In genomic region chr3:197533396-197534347, GRCh38 we compare ENCODE assay signal across 22 cellular contexts. TPM values are rescaled to one million over a fixed set of nuclear protein-coding genes. Genes with fewer than 3 reads are reported as not detected.
DNase-seq lines count a peak whose midpoint lies in the region; ATAC-seq and TF ChIP-seq lines count a peak whose summit lies in the region.
"Had no signal": no experiment of that assay in that cellular context is flagged by ENCODE, and none has a peak within 500 bp of the region (broad histone marks: within the 10 kb centered on the region; RNA-seq: fewer than 3 reads in every experiment).

No MANE protein-coding gene starts in this region.

- TF ChIP-seq POLR2A in spleen (IDR thresholded peaks at IDR 0.05): no peak

- in situ Hi-C loops in mammary epithelial cell (cut with MboI; ENCODE audit: low sequenced_read_pairs in 2 of 2): no loop called here

- peaks cover 0 to 14% of the 10 kb centered on the region in 2 donors for H3K36me3 Mint-ChIP-seq in activated naive CD4-positive, alpha-beta T cell treated with anti-CD3 and anti-CD28 coated beads, Interleukin-2, amount 50 U/mL, for 72 hours
- H3K36me3 Mint-ChIP-seq in activated naive CD4-positive, alpha-beta T cell treated with anti-CD3 and anti-CD28 coated beads for 36 hours (ENCODE audit: low read depth): peaks cover 22% of the 10 kb centered on the region
- peaks cover 39% of the 10 kb centered on the region for H3K36me3 Mint-ChIP-seq in stimulated activated memory B cell treated with anti-CD40 and anti-IgM and Interleukin-4, amounts not matched to agents 10 μg/mL and 1 μg/mL and 100 μg/mL, for 72 hours
- H3K36me3 Mint-ChIP-seq: brain had no signal

- intact Hi-C loops in activated naive CD4-positive, alpha-beta T cell treated with anti-CD3 and anti-CD28 coated beads for 36 hours (cut with micrococcal nuclease): no loop called here
- intact Hi-C loops in mammary epithelial cell (cut with micrococcal nuclease) (loop anchor here (2.0 kb wide), 1 partner anchor 21 kb away; the partner anchor contains the start of gene BDH1), spleen (cut with DNase I; ENCODE audit: low total_unique reads) (no loop called here)

- no peak for DNase-seq in activated naive CD4-positive, alpha-beta T cell treated with anti-CD3 and anti-CD28 coated beads, Interleukin-2, amount 50 U/mL, for 72 hours (ENCODE audit: low spot score in 2 of 2)
- no peak for DNase-seq in activated naive CD4-positive, alpha-beta T cell treated with anti-CD3 and anti-CD28 coated beads for 36 hours
- peak; percentile 69 for DNase-seq in mammary epithelial cell
- no peak for DNase-seq in foreskin keratinocyte
- peak; percentile 47 for DNase-seq in spleen
- DNase-seq in DMS 273 treated with DMSO at 0.1 percent for 48 hours (lab: John Stamatoyannopoulos, UW): no peak
- DNase-seq: activated naive CD8-positive, alpha-beta T cell treated with anti-CD3 and anti-CD28 coated beads, Interleukin-2, amount 10 ng/mL, durations not matched to agents 7 days and 5 days; activated T-cell treated with anti-CD3 and anti-CD28 coated beads, Interleukin-2, amount 50 U/mL, for 4 hours; NCI-H1092 treated with DMSO at 0.1 percent for 48 hours; NCI-H2081 treated with DMSO at 0.1 percent for 48 hours; NK-92 treated with Interleukin-12 subunit alpha and Interleukin-12 subunit beta, amount 100 ng/mL, for 24 hours; Peyer's patch; T-helper 9 cell; testis had no signal

- no peaks in the 10 kb centered on the region for H3K4me1 Mint-ChIP-seq in activated naive CD4-positive, alpha-beta T cell treated with anti-CD3 and anti-CD28 coated beads for 36 hours (ENCODE audit: low read depth)
- H3K4me1 Mint-ChIP-seq in stimulated activated memory B cell treated with anti-CD40 and anti-IgM and Interleukin-4, amounts not matched to agents 10 μg/mL and 1 μg/mL and 100 μg/mL, for 72 hours: no peaks in the 10 kb centered on the region
- H3K4me1 Mint-ChIP-seq: activated naive CD8-positive, alpha-beta T cell treated with anti-CD3 and anti-CD28 coated beads, Interleukin-2, amount 10 ng/mL, durations not matched to agents 7 days and 5 days; brain had no signal

- H3K4me2 ChIP-seq in mammary epithelial cell (ENCODE audit: insufficient read depth, low read depth, low read length): peak overlapping the region; percentile 27
- H3K4me2 ChIP-seq: A549 had no signal

- H3K4me3 ChIP-seq in mammary epithelial cell (replicated peaks in 1 of 3; ENCODE audit: insufficient read depth in 1 of 3, low read depth in 2 of 3, low read length in 3 of 3) (no peak overlapping the region), spleen (no peak overlapping the region)
- H3K4me3 ChIP-seq: A549, Peyer's patch, testis had no signal

- peak overlapping the region; percentile 61 for H2AFZ ChIP-seq in mammary epithelial cell (ENCODE audit: low read depth, low read length)

- 41% methylated on average over 5 of the region's 13 CpGs for WGBS in mammary epithelial cell (ENCODE audit: low coverage, missing lambda C conversion rate)
- 58 to 85% (median 78%) methylated on average over 13 of the region's 13 CpGs for WGBS in spleen, 5 donors

- no peaks in the 10 kb centered on the region for H3K27me3 ChIP-seq in mammary epithelial cell (ENCODE audit: insufficient read depth, low read length)
- no peaks in the 10 kb centered on the region for H3K27me3 ChIP-seq in foreskin keratinocyte
- no peaks in the 10 kb centered on the region for H3K27me3 ChIP-seq in spleen (replicated peaks in 1 of 7)
- H3K27me3 ChIP-seq: Peyer's patch, testis had no signal

- H3K4me3 Mint-ChIP-seq in activated naive CD4-positive, alpha-beta T cell treated with anti-CD3 and anti-CD28 coated beads for 36 hours: no peak overlapping the region
- no peak overlapping the region for H3K4me3 Mint-ChIP-seq in stimulated activated memory B cell treated with anti-CD40 and anti-IgM and Interleukin-4, amounts not matched to agents 10 μg/mL and 1 μg/mL and 100 μg/mL, for 72 hours
- H3K4me3 Mint-ChIP-seq: activated naive CD8-positive, alpha-beta T cell treated with anti-CD3 and anti-CD28 coated beads, Interleukin-2, amount 10 ng/mL, durations not matched to agents 7 days and 5 days; activated T-cell treated with anti-CD3 and anti-CD28 coated beads, Interleukin-2, amount 50 U/mL, for 4 hours; brain had no signal

- H3K9me3 ChIP-seq in mammary epithelial cell (replicated peaks; ENCODE audit: insufficient read depth, low read length) (no peaks in the 10 kb centered on the region), spleen (no peaks in the 10 kb centered on the region)
- H3K9me3 ChIP-seq: A549, Peyer's patch, testis had no signal

- H3K4me1 ChIP-seq in mammary epithelial cell (ENCODE audit: insufficient read depth, low read length) (peaks cover 20% of the 10 kb centered on the region), foreskin keratinocyte (peaks cover 8% of the 10 kb centered on the region), spleen (peaks cover 0 to 7% (median 0%) of the 10 kb centered on the region in 6 donors)
- H3K4me1 ChIP-seq: A549, Peyer's patch, testis had no signal

- ATAC-seq in activated naive CD4-positive, alpha-beta T cell treated with anti-CD3 and anti-CD28 coated beads, Interleukin-2, amount 50 U/mL, for 72 hours: no peak
- ATAC-seq in foreskin keratinocyte (peak; percentile 11), HG02571 (IDR thresholded peaks at IDR 0.05; ENCODE audit: unreplicated experiment) (no peak)
- ATAC-seq in stimulated activated memory B cell treated with anti-CD40 and anti-IgM and Interleukin-4, amounts not matched to agents 10 μg/mL and 1 μg/mL and 100 μg/mL, for 72 hours: no peak
- ATAC-seq: A549; activated CD4-positive, CD25-positive, alpha-beta regulatory T cell treated with anti-CD3 and anti-CD28 coated beads, Interleukin-2, amount 50 U/mL, for 24 hours; activated T-cell treated with anti-CD3 and anti-CD28 coated beads, Interleukin-2, amount 50 U/mL, for 4 hours; SK-N-SH treated with all-trans-retinoic acid at 6 μM for 48 hours had no signal

- dilution Hi-C loops in mammary epithelial cell (cut with HindIII; ENCODE audit: low sequenced_read_pairs): loop anchor here (5.0 kb wide), 2 partner anchors 51 to 64 kb away; no protein-coding TSS in a partner anchor

- CTCF ChIA-PET in activated naive CD4-positive, alpha-beta T cell treated with anti-CD3 and anti-CD28 coated beads for 36 hours (lab: Charles Lee): no interaction called here
- CTCF ChIA-PET in mammary epithelial cell (lab: Charles Lee; ENCODE audit: low non-redundant PET): no interaction called here

- H3K27ac Mint-ChIP-seq in activated naive CD4-positive, alpha-beta T cell treated with anti-CD3 and anti-CD28 coated beads, Interleukin-2, amount 50 U/mL, for 72 hours: peak overlapping the region; percentile 29 to 31
- no peak overlapping the region for H3K27ac Mint-ChIP-seq in activated naive CD4-positive, alpha-beta T cell treated with anti-CD3 and anti-CD28 coated beads for 36 hours
- no peak overlapping the region for H3K27ac Mint-ChIP-seq in stimulated activated memory B cell treated with anti-CD40 and anti-IgM and Interleukin-4, amounts not matched to agents 10 μg/mL and 1 μg/mL and 100 μg/mL, for 72 hours
- H3K27ac Mint-ChIP-seq: activated naive CD8-positive, alpha-beta T cell treated with anti-CD3 and anti-CD28 coated beads, Interleukin-2, amount 10 ng/mL, durations not matched to agents 7 days and 5 days; brain had no signal

- no TSS peak for BruUV-seq in mammary epithelial cell (replicated peaks; lab: Mats Ljungman, UMichigan)

- H3K36me3 ChIP-seq in mammary epithelial cell (ENCODE audit: insufficient read depth, low read length) (peaks cover 3% of the 10 kb centered on the region), spleen (peaks cover 0 to 62% (median 14%) of the 10 kb centered on the region in 6 donors)

- no peak overlapping the region for H3K9ac ChIP-seq in mammary epithelial cell (ENCODE audit: insufficient read depth, low read length)

- TF ChIP-seq CTCF in mammary epithelial cell (conservative IDR thresholded peaks at IDR 0.05 in 1 of 2, IDR thresholded peaks at IDR 0.05 in 1 of 2; ENCODE audit: extremely low read depth in 1 of 2, insufficient read depth in 1 of 2, low read depth in 1 of 2, low read length in 2 of 2): no peak
- no peak for TF ChIP-seq CTCF in foreskin keratinocyte (conservative IDR thresholded peaks at IDR 0.05)
- TF ChIP-seq CTCF in spleen (IDR thresholded peaks at IDR 0.05 in 8 of 11, conservative IDR thresholded peaks at IDR 0.05 in 3 of 11): no peak

- H3K79me2 ChIP-seq in mammary epithelial cell (ENCODE audit: insufficient read depth, low read length): no peaks in the 10 kb centered on the region

- H3K27me3 Mint-ChIP-seq in activated naive CD4-positive, alpha-beta T cell treated with anti-CD3 and anti-CD28 coated beads for 36 hours (ENCODE audit: low read depth): no peaks in the 10 kb centered on the region
- no peaks in the 10 kb centered on the region for H3K27me3 Mint-ChIP-seq in stimulated activated memory B cell treated with anti-CD40 and anti-IgM and Interleukin-4, amounts not matched to agents 10 μg/mL and 1 μg/mL and 100 μg/mL, for 72 hours
- H3K27me3 Mint-ChIP-seq: activated naive CD8-positive, alpha-beta T cell treated with anti-CD3 and anti-CD28 coated beads, Interleukin-2, amount 10 ng/mL, durations not matched to agents 7 days and 5 days had no signal

- no peaks in the 10 kb centered on the region for H3K9me3 Mint-ChIP-seq in activated naive CD4-positive, alpha-beta T cell treated with anti-CD3 and anti-CD28 coated beads, Interleukin-2, amount 50 U/mL, for 72 hours
- H3K9me3 Mint-ChIP-seq in activated naive CD4-positive, alpha-beta T cell treated with anti-CD3 and anti-CD28 coated beads for 36 hours: no peaks in the 10 kb centered on the region
- H3K9me3 Mint-ChIP-seq in stimulated activated memory B cell treated with anti-CD40 and anti-IgM and Interleukin-4, amounts not matched to agents 10 μg/mL and 1 μg/mL and 100 μg/mL, for 72 hours: no peaks in the 10 kb centered on the region
- H3K9me3 Mint-ChIP-seq: activated naive CD8-positive, alpha-beta T cell treated with anti-CD3 and anti-CD28 coated beads, Interleukin-2, amount 10 ng/mL, durations not matched to agents 7 days and 5 days; activated T-cell treated with anti-CD3 and anti-CD28 coated beads, Interleukin-2, amount 50 U/mL, for 4 hours; brain had no signal

- H3K27ac ChIP-seq in mammary epithelial cell (ENCODE audit: insufficient read depth, low read depth, low read length): peak overlapping the region; percentile 46
- peak overlapping the region; percentile 46 for H3K27ac ChIP-seq in foreskin keratinocyte
- H3K27ac ChIP-seq in spleen: peak overlapping the region in 2 of 8 donors; percentile 0 to 41
- H3K27ac ChIP-seq: A549, C4-2B, Peyer's patch, testis had no signal

- H4K20me1 ChIP-seq in mammary epithelial cell (ENCODE audit: insufficient read depth, low read length): no peaks in the 10 kb centered on the region

RNA-seq across cellular contexts. Expression of gene BDH1, which starts 22.1 kb away (rescaled TPM):
- 100 to 1,000 TPM in 1 of 2 donors, 10 to 100 TPM in 1; 57.3 to 131 TPM for total RNA-seq in activated naive CD4-positive, alpha-beta T cell treated with anti-CD3 and anti-CD28 coated beads, Interleukin-2, amount 50 U/mL, for 72 hours
- 10 to 100 TPM; 70.7 to 71.2 TPM for total RNA-seq in activated naive CD4-positive, alpha-beta T cell treated with anti-CD3 and anti-CD28 coated beads for 36 hours
- total RNA-seq in mammary epithelial cell (10 to 100 TPM in 1 of 2 donors, 1 to 10 TPM in 1; 2.8 to 22.5 TPM), foreskin keratinocyte (19.9 and 27.8 TPM in 2 replicates), spleen (10 to 100 TPM; 11.5 to 24.6 (median 17.8) TPM)
- polyA plus RNA-seq in mammary epithelial cell (29.2 TPM), foreskin keratinocyte (26.3 and 35.9 TPM in 2 replicates), spleen (10 to 100 TPM; 14.3 to 17.7 (median 17.3) TPM)
- 15.2 TPM for polyA minus RNA-seq in mammary epithelial cell
- total RNA-seq: G401 had no signal

Comparison
In these comparisons a context has a peak if more than half of its experiments do, and no peak if none do; other contexts are left out.
1. H3K27ac Mint-ChIP-seq: peak in activated naive CD4-positive, alpha-beta T cell treated with anti-CD3 and anti-CD28 coated beads, Interleukin-2, amount 50 U/mL, for 72 hours (2 of 2); none in activated naive CD4-positive, alpha-beta T cell treated with anti-CD3 and anti-CD28 coated beads for 36 hours (single experiment) and stimulated activated memory B cell treated with anti-CD40 and anti-IgM and Interleukin-4, amounts not matched to agents 10 μg/mL and 1 μg/mL and 100 μg/mL, for 72 hours (single experiment).
2. DNase-seq: peak in mammary epithelial cell (single experiment) and spleen (single experiment); none in activated naive CD4-positive, alpha-beta T cell treated with anti-CD3 and anti-CD28 coated beads, Interleukin-2, amount 50 U/mL, for 72 hours (0 of 2), activated naive CD4-positive, alpha-beta T cell treated with anti-CD3 and anti-CD28 coated beads for 36 hours (single experiment), foreskin keratinocyte (0 of 2) and DMS 273 treated with DMSO at 0.1 percent for 48 hours (single experiment).